Comparison of ENCODE assay signal across 14 cellular contexts in genomic region chr11:119518746-119519382, GRCh38.
DNase-seq lines count a peak whose midpoint lies in the region; ATAC-seq and TF ChIP-seq lines count a peak whose summit lies in the region.
"Had no signal": no experiment of that assay in that cellular context is flagged by ENCODE, and none has a peak within 500 bp of the region (broad histone marks: within the 10 kb centered on the region; RNA-seq: fewer than 3 reads in every experiment).

No MANE protein-coding gene starts in this region.

- peaks cover 3% of the 10 kb centered on the region for H3K27me3 ChIP-seq in endodermal cell (ENCODE audit: control insufficient read depth, insufficient read depth, low read length, poor library complexity, severe bottlenecking)

- no peaks in the 10 kb centered on the region for H3K9me3 ChIP-seq in endodermal cell (ENCODE audit: control insufficient read depth, low read length)

- no peak overlapping the region for H3K9ac ChIP-seq in endodermal cell (ENCODE audit: extremely low read depth, low read length, poor library complexity, severe bottlenecking)

- H3K4me3 Mint-ChIP-seq in activated T-cell treated with anti-CD3 and anti-CD28 coated beads, Interleukin-2, amount 50 U/mL, for 24 hours, result no peak overlapping the region
- H3K4me3 Mint-ChIP-seq in endodermal cell, result no peak overlapping the region
- H3K4me3 Mint-ChIP-seq: stimulated activated memory B cell treated with anti-CD40 and anti-IgM and Interleukin-4, amounts not matched to agents 10 μg/mL and 1 μg/mL and 100 μg/mL, for 72 hours; T-helper 2 cell treated with Interferon-gamma antibody and Interleukin-4, amounts not matched to agents 5 μg/mL and 100 μg/mL, for 36 hours had no signal

- 64 to 75% methylated on average over 4 to 11 of the region's 11 CpGs for WGBS in endodermal cell (ENCODE audit: insufficient coverage in 1 of 2, insufficient read length in 1 of 2), 2 experiments

- H3K9me3 Mint-ChIP-seq in activated T-cell treated with anti-CD3 and anti-CD28 coated beads, Interleukin-2, amount 50 U/mL, for 24 hours, result no peaks in the 10 kb centered on the region
- H3K9me3 Mint-ChIP-seq in endodermal cell, result no peaks in the 10 kb centered on the region
- H3K9me3 Mint-ChIP-seq: stimulated activated memory B cell treated with anti-CD40 and anti-IgM and Interleukin-4, amounts not matched to agents 10 μg/mL and 1 μg/mL and 100 μg/mL, for 72 hours; T-helper 2 cell treated with Interferon-gamma antibody and Interleukin-4, amounts not matched to agents 5 μg/mL and 100 μg/mL, for 36 hours had no signal

- peaks cover 22% of the 10 kb centered on the region for H3K27me3 Mint-ChIP-seq in activated T-cell treated with anti-CD3 and anti-CD28 coated beads, Interleukin-2, amount 50 U/mL, for 24 hours
- H3K27me3 Mint-ChIP-seq in endodermal cell (ENCODE audit: insufficient read depth), result peaks cover 25% of the 10 kb centered on the region
- H3K27me3 Mint-ChIP-seq: stimulated activated memory B cell treated with anti-CD40 and anti-IgM and Interleukin-4, amounts not matched to agents 10 μg/mL and 1 μg/mL and 100 μg/mL, for 72 hours had no signal

- no peaks in the 10 kb centered on the region for H3K4me1 Mint-ChIP-seq in activated T-cell treated with anti-CD3 and anti-CD28 coated beads, Interleukin-2, amount 50 U/mL, for 24 hours (ENCODE audit: low read depth)
- H3K4me1 Mint-ChIP-seq in endodermal cell, result peaks cover 4% of the 10 kb centered on the region

- H3K36me3 ChIP-seq in endodermal cell (ENCODE audit: control insufficient read depth, insufficient read depth, low read length), result no peaks in the 10 kb centered on the region

- DNase-seq in activated T-cell treated with anti-CD3 and anti-CD28 coated beads for 48 hours (ENCODE audit: low read depth), result peak; percentile 7
- no peak for DNase-seq in activated T-cell treated with anti-CD3 and anti-CD28 coated beads, Interleukin-2, amount 50 U/mL, for 24 hours
- DNase-seq in NCI-H69 (lab: John Stamatoyannopoulos, UW), result peak; percentile 61
- DNase-seq in endodermal cell, result peak; percentile 92
- DNase-seq in non-pigmented ciliary epithelial cell (ENCODE audit: low read depth), result peak; percentile 15
- DNase-seq in DMS153 treated with DMSO at 0.1 percent for 48 hours (lab: John Stamatoyannopoulos, UW; ENCODE audit: unreplicated experiment), result no peak
- no peak for DNase-seq in GDM1 (lab: John Stamatoyannopoulos, UW)
- DNase-seq: aorta, hypothalamus, NCI-H1436 treated with DMSO at 0.1 percent for 48 hours had no signal

- no peak for TF ChIP-seq CTCF in endodermal cell (conservative IDR thresholded peaks at IDR 0.05)

- H3K27ac Mint-ChIP-seq in activated T-cell treated with anti-CD3 and anti-CD28 coated beads, Interleukin-2, amount 50 U/mL, for 24 hours, result no peak overlapping the region
- no peak overlapping the region for H3K27ac Mint-ChIP-seq in endodermal cell
- H3K27ac Mint-ChIP-seq: stimulated activated memory B cell treated with anti-CD40 and anti-IgM and Interleukin-4, amounts not matched to agents 10 μg/mL and 1 μg/mL and 100 μg/mL, for 72 hours; T-helper 2 cell treated with Interferon-gamma antibody and Interleukin-4, amounts not matched to agents 5 μg/mL and 100 μg/mL, for 36 hours had no signal

- H3K27ac ChIP-seq in endodermal cell (ENCODE audit: low read depth, low read length), result no peak overlapping the region
- H3K27ac ChIP-seq: C4-2B had no signal

- ATAC-seq in GM21825 (IDR thresholded peaks at IDR 0.05; ENCODE audit: unreplicated experiment), result no peak
- ATAC-seq: stimulated activated memory B cell treated with anti-CD40 and anti-IgM and Interleukin-4, amounts not matched to agents 10 μg/mL and 1 μg/mL and 100 μg/mL, for 72 hours had no signal

- no peaks in the 10 kb centered on the region for H3K36me3 Mint-ChIP-seq in activated T-cell treated with anti-CD3 and anti-CD28 coated beads, Interleukin-2, amount 50 U/mL, for 24 hours (ENCODE audit: low read depth)
- no peaks in the 10 kb centered on the region for H3K36me3 Mint-ChIP-seq in endodermal cell (ENCODE audit: low read depth)
- H3K36me3 Mint-ChIP-seq: stimulated activated memory B cell treated with anti-CD40 and anti-IgM and Interleukin-4, amounts not matched to agents 10 μg/mL and 1 μg/mL and 100 μg/mL, for 72 hours had no signal

- no peaks in the 10 kb centered on the region for H3K4me1 ChIP-seq in endodermal cell (ENCODE audit: control insufficient read depth, insufficient read depth, low read length)

- H3K4me3 ChIP-seq in endodermal cell (ENCODE audit: low read length), result no peak overlapping the region

Comparison
In these comparisons a context has a peak if more than half of its experiments do, and no peak if none do; other contexts are left out.
1. DNase-seq: peak in activated T-cell treated with anti-CD3 and anti-CD28 coated beads for 48 hours (single experiment), NCI-H69 (single experiment), endodermal cell (single experiment) and non-pigmented ciliary epithelial cell (single experiment); none in activated T-cell treated with anti-CD3 and anti-CD28 coated beads, Interleukin-2, amount 50 U/mL, for 24 hours (single experiment), DMS153 treated with DMSO at 0.1 percent for 48 hours (single experiment) and GDM1 (single experiment).